ENCODE assay signal across 10 cellular contexts in the genomic region with DNA sequence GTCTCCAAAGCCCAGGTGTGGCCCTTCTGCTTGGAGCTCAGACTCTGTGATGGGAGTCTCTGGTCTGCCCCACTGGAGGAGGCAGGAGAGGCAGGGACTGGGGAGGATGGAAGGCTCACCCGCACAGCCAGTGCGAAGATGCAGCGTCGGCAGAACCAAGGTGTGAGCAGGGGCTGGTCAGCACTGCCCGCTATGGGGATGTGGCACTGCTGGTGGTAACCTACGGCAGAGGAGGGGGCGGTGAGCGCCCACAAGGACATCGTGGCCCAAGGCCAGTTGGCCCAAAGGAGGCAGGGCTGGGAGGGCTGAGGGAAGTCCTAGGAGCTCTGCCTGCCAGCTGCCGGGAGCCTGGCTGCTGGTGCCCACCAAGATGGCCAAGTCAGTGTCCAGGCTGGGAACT. TPM values are rescaled to one million over a fixed set of nuclear protein-coding genes. Genes with fewer than 3 reads are reported as not detected.
A peak's percentile ranks its signal among the peaks of the same experiment; 100 is the strongest.
DNase-seq lines count a peak whose midpoint lies in the region; ATAC-seq and TF ChIP-seq lines count a peak whose summit lies in the region.
"Had no signal": no experiment of that assay in that cellular context is flagged by ENCODE, and none has a peak within 500 bp of the region (broad histone marks: within the 10 kb centered on the region; RNA-seq: fewer than 3 reads in every experiment).

No MANE protein-coding gene starts in this region.

- H3K27ac ChIP-seq in layer of hippocampus (ENCODE audit: low read depth, low read length) (peak overlapping the region; percentile 47), stomach smooth muscle (ENCODE audit: low read length) (peak overlapping the region; percentile 71)

- peak overlapping the region in 1 of 2 donors; percentile 35 for H3K4me3 ChIP-seq in stomach smooth muscle (ENCODE audit: low read length in 2 of 2)

- H3K36me3 Mint-ChIP-seq in T-helper 2 cell treated with Interferon-gamma antibody and Interleukin-4, amounts not matched to agents 5 μg/mL and 100 μg/mL, for 36 hours (ENCODE audit: low read depth): peaks cover 80% of the 10 kb centered on the region
- H3K36me3 Mint-ChIP-seq in activated naive CD4-positive, alpha-beta T cell treated with anti-CD3 and anti-CD28 coated beads, Interleukin-2, amount 50 U/mL, for 72 hours: peaks cover 29 to 62% of the 10 kb centered on the region in 2 donors
- peaks cover 3% of the 10 kb centered on the region for H3K36me3 Mint-ChIP-seq in mesothelial cell of epicardium

- H3K27me3 Mint-ChIP-seq in T-helper 2 cell treated with Interferon-gamma antibody and Interleukin-4, amounts not matched to agents 5 μg/mL and 100 μg/mL, for 36 hours (ENCODE audit: low read depth): no peaks in the 10 kb centered on the region
- H3K27me3 Mint-ChIP-seq in mesothelial cell of epicardium (ENCODE audit: low read depth): no peaks in the 10 kb centered on the region

- H3K9me3 Mint-ChIP-seq in T-helper 2 cell treated with Interferon-gamma antibody and Interleukin-4, amounts not matched to agents 5 μg/mL and 100 μg/mL, for 36 hours: no peaks in the 10 kb centered on the region
- no peaks in the 10 kb centered on the region for H3K9me3 Mint-ChIP-seq in activated naive CD4-positive, alpha-beta T cell treated with anti-CD3 and anti-CD28 coated beads, Interleukin-2, amount 50 U/mL, for 72 hours
- no peaks in the 10 kb centered on the region for H3K9me3 Mint-ChIP-seq in mesothelial cell of epicardium

- H3K27ac Mint-ChIP-seq in T-helper 2 cell treated with Interferon-gamma antibody and Interleukin-4, amounts not matched to agents 5 μg/mL and 100 μg/mL, for 36 hours: peak overlapping the region; percentile 62
- peak overlapping the region; percentile 87 to 95 for H3K27ac Mint-ChIP-seq in activated naive CD4-positive, alpha-beta T cell treated with anti-CD3 and anti-CD28 coated beads, Interleukin-2, amount 50 U/mL, for 72 hours
- H3K27ac Mint-ChIP-seq in mesothelial cell of epicardium: no peak overlapping the region

- peak overlapping the region; percentile 84 for H3K4me3 Mint-ChIP-seq in T-helper 2 cell treated with Interferon-gamma antibody and Interleukin-4, amounts not matched to agents 5 μg/mL and 100 μg/mL, for 36 hours
- H3K4me3 Mint-ChIP-seq in mesothelial cell of epicardium: no peak overlapping the region

- H3K27me3 ChIP-seq in layer of hippocampus (ENCODE audit: control insufficient read depth, insufficient read depth, low read length): no peaks in the 10 kb centered on the region
- no peaks in the 10 kb centered on the region for H3K27me3 ChIP-seq in stomach smooth muscle (ENCODE audit: control insufficient read depth in 1 of 2, insufficient read depth in 2 of 2, low read length in 2 of 2)

- H3K4me1 Mint-ChIP-seq in T-helper 2 cell treated with Interferon-gamma antibody and Interleukin-4, amounts not matched to agents 5 μg/mL and 100 μg/mL, for 36 hours (ENCODE audit: low read depth): peaks cover 45% of the 10 kb centered on the region
- H3K4me1 Mint-ChIP-seq in mesothelial cell of epicardium: peaks cover 11% of the 10 kb centered on the region

- no peak for ATAC-seq in activated naive CD4-positive, alpha-beta T cell treated with anti-CD3 and anti-CD28 coated beads, Interleukin-2, amount 50 U/mL, for 72 hours

- peaks cover 13% of the 10 kb centered on the region for H3K4me1 ChIP-seq in stomach smooth muscle (ENCODE audit: control insufficient read depth, insufficient read depth, low read length)

- peak overlapping the region in 1 of 2 donors; percentile 47 for H3K9ac ChIP-seq in stomach smooth muscle (ENCODE audit: low read length in 2 of 2)

- no peaks in the 10 kb centered on the region for H3K9me3 ChIP-seq in stomach smooth muscle (ENCODE audit: control insufficient read depth in 2 of 2, low read length in 2 of 2)

- H3K36me3 ChIP-seq in stomach smooth muscle (ENCODE audit: control insufficient read depth in 2 of 2, insufficient read depth in 2 of 2, low read length in 2 of 2): peaks cover 12 to 35% of the 10 kb centered on the region in 2 donors

- TF ChIP-seq CTCF in mesothelial cell of epicardium (IDR thresholded peaks at IDR 0.05; ENCODE audit: unreplicated experiment): no peak

- no peak for DNase-seq in T-helper 2 cell treated with Interferon-gamma antibody and Interleukin-4, amounts not matched to agents 5 μg/mL and 100 μg/mL, for 36 hours (ENCODE audit: low spot score)
- DNase-seq in T-helper 2 cell (no peak), activated gamma-delta T cell treated with Interleukin-2 at 50 U/mL for 16 hours (no peak), mesothelial cell of epicardium (ENCODE audit: low spot score in 2 of 2, unreplicated experiment in 2 of 2) (no peak)
- no peak for DNase-seq in activated naive CD4-positive, alpha-beta T cell treated with anti-CD3 and anti-CD28 coated beads, Interleukin-2, amount 50 U/mL, for 72 hours (ENCODE audit: low spot score in 2 of 2)
- no peak for DNase-seq in stimulated activated CD4-positive, alpha-beta T cell treated with anti-CD3 and anti-CD28 coated beads, Interleukin-15, amount 100 ng/mL, for 24 hours
- DNase-seq: 8988T, mammary epithelial cell had no signal

RNA-seq across cellular contexts. Expression of a gene that starts 7.3 kb away (rescaled TPM):
- 100 to 1,000 TPM; 305 to 312 TPM for total RNA-seq in activated naive CD4-positive, alpha-beta T cell treated with anti-CD3 and anti-CD28 coated beads, Interleukin-2, amount 50 U/mL, for 72 hours
- total RNA-seq in mesothelial cell of epicardium: 36.0 to 44.5 TPM (median 41.6 TPM) in 3 replicates

RNA-seq across cellular contexts. Expression of a gene that starts 27.0 kb away (rescaled TPM):
- 10 to 100 TPM; 74.9 to 75.2 TPM for total RNA-seq in activated naive CD4-positive, alpha-beta T cell treated with anti-CD3 and anti-CD28 coated beads, Interleukin-2, amount 50 U/mL, for 72 hours
- total RNA-seq in mesothelial cell of epicardium: 46.9 to 57.3 TPM (median 56.1 TPM) in 3 replicates

RNA-seq across cellular contexts. Expression of a gene that starts 56.9 kb away (rescaled TPM):
- total RNA-seq in activated naive CD4-positive, alpha-beta T cell treated with anti-CD3 and anti-CD28 coated beads, Interleukin-2, amount 50 U/mL, for 72 hours: 100 to 1,000 TPM in 1 of 2 donors, 10 to 100 TPM in 1; 99.5 to 100 TPM
- total RNA-seq in mesothelial cell of epicardium: 7.7 to 8.2 TPM (median 8.0 TPM) in 3 replicates

Comparison
In these comparisons a context has a peak if more than half of its experiments do, and no peak if none do; other contexts are left out.
1. RNA of a gene that starts 56.9 kb away (total RNA-seq): 99.5 to 100 TPM in activated naive CD4-positive, alpha-beta T cell treated with anti-CD3 and anti-CD28 coated beads, Interleukin-2, amount 50 U/mL, for 72 hours; 7.7 to 8.2 TPM in mesothelial cell of epicardium; every median in the first group is over 10 times any median in the second.